In the genomic region with DNA sequence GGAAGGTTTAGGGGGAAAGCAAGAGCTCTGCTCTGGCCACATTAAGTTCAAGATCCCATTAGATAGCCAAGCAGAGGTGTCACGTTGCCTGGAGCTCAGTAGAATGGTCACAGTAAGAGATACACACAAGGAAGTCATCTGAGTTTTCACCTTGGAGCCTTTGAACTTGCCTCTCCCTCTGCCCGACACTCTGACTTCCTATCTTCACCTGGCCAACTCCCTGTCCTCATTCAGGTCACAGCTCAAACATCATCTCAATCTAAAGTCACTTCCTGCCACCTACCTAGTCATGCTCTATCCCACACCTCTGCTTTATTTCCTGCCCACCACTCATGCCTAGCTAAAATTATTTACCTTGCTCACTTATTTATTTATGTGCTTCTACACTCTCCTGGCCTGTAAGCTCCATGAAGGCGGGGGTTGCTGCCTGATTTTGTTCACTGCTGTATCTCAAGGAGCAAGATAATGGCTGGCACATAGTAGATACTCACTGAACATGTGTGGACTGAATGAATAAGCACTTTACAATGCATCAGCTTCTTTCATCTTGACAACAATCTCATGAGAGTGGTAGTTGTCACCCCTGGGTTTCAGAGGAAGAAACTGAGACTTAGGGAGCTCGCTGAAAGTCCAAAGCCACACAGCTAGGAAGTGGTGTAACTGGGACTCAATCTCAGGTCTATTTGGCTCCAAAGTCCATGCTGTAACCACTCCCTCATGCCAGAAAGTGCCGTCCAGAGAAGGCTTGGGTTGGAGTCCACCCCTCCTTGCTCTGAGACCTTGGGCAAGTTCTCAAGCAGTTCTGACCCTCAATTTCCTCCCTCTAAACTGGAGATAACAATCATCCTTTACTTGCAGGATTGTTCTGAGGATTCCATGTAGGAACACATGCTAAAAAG, we compare ENCODE assay signal across 16 cellular contexts. TPM values are rescaled to one million over a fixed set of nuclear protein-coding genes. Genes with fewer than 3 reads are reported as not detected.
DNase-seq lines count a peak whose midpoint lies in the region; ATAC-seq and TF ChIP-seq lines count a peak whose summit lies in the region.
"Had no signal": no experiment of that assay in that cellular context is flagged by ENCODE, and none has a peak within 500 bp of the region (broad histone marks: within the 10 kb centered on the region; RNA-seq: fewer than 3 reads in every experiment).

No MANE protein-coding gene starts in this region.

- intact Hi-C loops in CD4-positive, alpha-beta memory T cell (cut with micrococcal nuclease) = no loop called here
- intact Hi-C loops in Caco-2 (cut with micrococcal nuclease; ENCODE audit: unreplicated experiment) = no loop called here
- intact Hi-C loops in naive thymus-derived CD4-positive, alpha-beta T cell (cut with micrococcal nuclease) = no loop called here

- H3K9me3 Mint-ChIP-seq in CD4-positive, alpha-beta memory T cell = no peaks in the 10 kb centered on the region
- no peaks in the 10 kb centered on the region for H3K9me3 Mint-ChIP-seq in Caco-2 (ENCODE audit: unreplicated experiment)
- H3K9me3 Mint-ChIP-seq in activated CD8-positive, alpha-beta T cell treated with anti-CD3 and anti-CD28 coated beads, Interleukin-2, amount 10 ng/mL, durations not matched to agents 7 days and 5 days (ENCODE audit: insufficient read depth) = no peaks in the 10 kb centered on the region
- H3K9me3 Mint-ChIP-seq in naive thymus-derived CD4-positive, alpha-beta T cell = no peaks in the 10 kb centered on the region

- no peak for ATAC-seq in activated CD8-positive, alpha-beta T cell treated with anti-CD3 and anti-CD28 coated beads, Interleukin-2, amount 10 ng/mL, durations not matched to agents 7 days and 5 days
- ATAC-seq in naive thymus-derived CD4-positive, alpha-beta T cell = no peak
- ATAC-seq in HG03520 (IDR thresholded peaks at IDR 0.05; ENCODE audit: unreplicated experiment) (no peak), HG02884 (IDR thresholded peaks at IDR 0.05; ENCODE audit: unreplicated experiment) (no peak)
- ATAC-seq: HCT116 had no signal

- H3K36me3 ChIP-seq in CD4-positive, alpha-beta memory T cell (ENCODE audit: insufficient read depth, low read length) = no peaks in the 10 kb centered on the region
- H3K36me3 ChIP-seq in Caco-2 (ENCODE audit: control insufficient read depth, insufficient read depth, low read length) = no peaks in the 10 kb centered on the region
- no peaks in the 10 kb centered on the region for H3K36me3 ChIP-seq in naive thymus-derived CD4-positive, alpha-beta T cell (ENCODE audit: control insufficient read depth in 2 of 3, insufficient read depth in 3 of 3, low read length in 3 of 3)
- H3K36me3 ChIP-seq: suprapubic skin had no signal

- H3K9me3 ChIP-seq in CD4-positive, alpha-beta memory T cell (ENCODE audit: control insufficient read depth in 1 of 2, low read length in 2 of 2) = no peaks in the 10 kb centered on the region
- no peaks in the 10 kb centered on the region for H3K9me3 ChIP-seq in Caco-2
- no peaks in the 10 kb centered on the region for H3K9me3 ChIP-seq in naive thymus-derived CD4-positive, alpha-beta T cell (ENCODE audit: control insufficient read depth in 2 of 3, low read length in 3 of 3)
- H3K9me3 ChIP-seq: suprapubic skin had no signal

- H3K4me3 ChIP-seq in CD4-positive, alpha-beta memory T cell (ENCODE audit: low read length in 2 of 2) = no peak overlapping the region
- H3K4me3 ChIP-seq in Caco-2 (ENCODE audit: low read depth, low read length) = no peak overlapping the region
- H3K4me3 ChIP-seq in naive thymus-derived CD4-positive, alpha-beta T cell (ENCODE audit: low read length) = no peak overlapping the region
- H3K4me3 ChIP-seq: suprapubic skin had no signal

- H3K4me3 Mint-ChIP-seq in CD4-positive, alpha-beta memory T cell = peak overlapping the region in 1 of 8 donors; percentile 28
- no peak overlapping the region for H3K4me3 Mint-ChIP-seq in Caco-2 (ENCODE audit: unreplicated experiment)
- no peak overlapping the region for H3K4me3 Mint-ChIP-seq in activated CD8-positive, alpha-beta T cell treated with anti-CD3 and anti-CD28 coated beads, Interleukin-2, amount 10 ng/mL, durations not matched to agents 7 days and 5 days
- peak overlapping the region in 1 of 10 donors; percentile 16 for H3K4me3 Mint-ChIP-seq in naive thymus-derived CD4-positive, alpha-beta T cell
- H3K4me3 Mint-ChIP-seq: nephron progenitor cell had no signal

- TF ChIP-seq CTCF in Caco-2 (IDR thresholded peaks at IDR 0.05; ENCODE audit: insufficient read depth in 1 of 2, low read depth in 1 of 2, low read length in 1 of 2, severe bottlenecking in 1 of 2, unreplicated experiment in 1 of 2) = no peak

- no peaks in the 10 kb centered on the region for H3K27me3 ChIP-seq in CD4-positive, alpha-beta memory T cell (ENCODE audit: insufficient read depth, low read length)
- H3K27me3 ChIP-seq in Caco-2 (replicated peaks; ENCODE audit: control insufficient read depth, insufficient read depth, low read length) = no peaks in the 10 kb centered on the region
- H3K27me3 ChIP-seq in naive thymus-derived CD4-positive, alpha-beta T cell (ENCODE audit: control insufficient read depth in 2 of 2, insufficient read depth in 2 of 2, low read length in 2 of 2) = no peaks in the 10 kb centered on the region
- H3K27me3 ChIP-seq: suprapubic skin had no signal

- no peak for DNase-seq in CD4-positive, alpha-beta memory T cell
- DNase-seq in Caco-2 (peak; percentile 21 to 49), kidney tubule cell (ENCODE audit: low spot score) (no peak)
- no peak for DNase-seq in activated CD8-positive, alpha-beta T cell treated with anti-CD3 and anti-CD28 coated beads, Interleukin-2, amount 10 ng/mL, durations not matched to agents 7 days and 5 days
- peak in 1 of 9 donors; percentile 4 for DNase-seq in naive thymus-derived CD4-positive, alpha-beta T cell
- DNase-seq: activated effector memory CD4-positive, alpha-beta T cell treated with anti-CD3 and anti-CD28 coated beads, Interleukin-2, amount 50 U/mL, for 16 hours; aorta; central memory CD4-positive, alpha-beta T cell; MV-4-11; NCI-H187 treated with DMSO at 0.1 percent for 48 hours; NCI-H748 treated with DMSO at 0.1 percent for 48 hours; nephron progenitor cell had no signal

- CTCF ChIA-PET in CD4-positive, alpha-beta memory T cell (lab: Charles Lee; ENCODE audit: partially characterized antibody) = interaction anchor here (1.1 to 1.8 kb wide), 2 partner anchors 41 to 353 kb away, joined by 3 to 4 read pairs; no protein-coding TSS in a partner anchor
- CTCF ChIA-PET in Caco-2 (lab: Charles Lee) = interaction anchor here (1.5 kb wide), 1 partner anchor 41 kb away, joined by 10 read pairs; the partner anchor contains the start of gene EFNB1
- CTCF ChIA-PET in activated CD8-positive, alpha-beta T cell treated with anti-CD3 and anti-CD28 coated beads, Interleukin-2, amount 10 ng/mL, durations not matched to agents 7 days and 5 days (lab: Charles Lee) = interaction anchor here (1.4 kb wide), 1 partner anchor 42 kb away, joined by 5 read pairs; no protein-coding TSS in a partner anchor
- CTCF ChIA-PET in naive thymus-derived CD4-positive, alpha-beta T cell (lab: Charles Lee) = no interaction called here

- peaks cover 9% of the 10 kb centered on the region for H3K4me1 ChIP-seq in CD4-positive, alpha-beta memory T cell (ENCODE audit: insufficient read depth, low read length)
- peaks cover 14% of the 10 kb centered on the region for H3K4me1 ChIP-seq in Caco-2
- H3K4me1 ChIP-seq in naive thymus-derived CD4-positive, alpha-beta T cell (ENCODE audit: control insufficient read depth in 2 of 2, insufficient read depth in 2 of 2, low read length in 2 of 2) = no peaks in the 10 kb centered on the region
- H3K4me1 ChIP-seq: suprapubic skin had no signal

- no peak overlapping the region for H3K27ac ChIP-seq in CD4-positive, alpha-beta memory T cell (ENCODE audit: low read depth, low read length)
- H3K27ac ChIP-seq in naive thymus-derived CD4-positive, alpha-beta T cell (ENCODE audit: low read depth, low read length) = no peak overlapping the region
- H3K27ac ChIP-seq: suprapubic skin had no signal

- POLR2A ChIA-PET in CD4-positive, alpha-beta memory T cell (lab: Charles Lee; ENCODE audit: partially characterized antibody) = interaction anchor here (0.7 to 2.1 kb wide), 2 partner anchors 25 to 40 kb away, joined by 3 to 6 read pairs; partner anchors contain the start of gene EFNB1
- POLR2A ChIA-PET in Caco-2 (lab: Charles Lee) = interaction anchor here (0.6 to 0.9 kb wide), 2 partner anchors 40 to 41 kb away, joined by 3 to 4 read pairs; partner anchors contain the start of gene EFNB1
- POLR2A ChIA-PET in activated CD8-positive, alpha-beta T cell treated with anti-CD3 and anti-CD28 coated beads, Interleukin-2, amount 10 ng/mL, durations not matched to agents 7 days and 5 days (lab: Charles Lee) = no interaction called here
- POLR2A ChIA-PET in naive thymus-derived CD4-positive, alpha-beta T cell (lab: Charles Lee) = no interaction called here

- H3K4me1 Mint-ChIP-seq in CD4-positive, alpha-beta memory T cell = peaks cover 8 to 12% (median 10%) of the 10 kb centered on the region in 4 donors
- H3K4me1 Mint-ChIP-seq in Caco-2 (ENCODE audit: low read depth, unreplicated experiment) = peaks cover 12% of the 10 kb centered on the region
- H3K4me1 Mint-ChIP-seq in activated CD8-positive, alpha-beta T cell treated with anti-CD3 and anti-CD28 coated beads, Interleukin-2, amount 10 ng/mL, durations not matched to agents 7 days and 5 days (ENCODE audit: low read depth) = peaks cover 14% of the 10 kb centered on the region
- H3K4me1 Mint-ChIP-seq in naive thymus-derived CD4-positive, alpha-beta T cell = peaks cover 7 to 16% (median 10%) of the 10 kb centered on the region in 7 donors

- H3K36me3 Mint-ChIP-seq in CD4-positive, alpha-beta memory T cell = no peaks in the 10 kb centered on the region
- H3K36me3 Mint-ChIP-seq in Caco-2 (ENCODE audit: insufficient read depth, unreplicated experiment) = no peaks in the 10 kb centered on the region
- no peaks in the 10 kb centered on the region for H3K36me3 Mint-ChIP-seq in activated CD8-positive, alpha-beta T cell treated with anti-CD3 and anti-CD28 coated beads, Interleukin-2, amount 10 ng/mL, durations not matched to agents 7 days and 5 days (ENCODE audit: low read depth)
- H3K36me3 Mint-ChIP-seq in naive thymus-derived CD4-positive, alpha-beta T cell = no peaks in the 10 kb centered on the region

- peak overlapping the region in 6 of 7 donors; percentile 1 to 77 (median 45) for H3K27ac Mint-ChIP-seq in CD4-positive, alpha-beta memory T cell
- H3K27ac Mint-ChIP-seq in Caco-2 (ENCODE audit: unreplicated experiment) = no peak overlapping the region
- H3K27ac Mint-ChIP-seq in activated CD8-positive, alpha-beta T cell treated with anti-CD3 and anti-CD28 coated beads, Interleukin-2, amount 10 ng/mL, durations not matched to agents 7 days and 5 days = peak overlapping the region; percentile 73
- peak overlapping the region in 8 of 9 donors; percentile 1 to 73 (median 44) for H3K27ac Mint-ChIP-seq in naive thymus-derived CD4-positive, alpha-beta T cell
- H3K27ac Mint-ChIP-seq: nephron progenitor cell had no signal

- BruUV-seq in Caco-2 (replicated peaks; lab: Mats Ljungman, UMichigan) = no TSS peak

- H3K27me3 Mint-ChIP-seq in CD4-positive, alpha-beta memory T cell = no peaks in the 10 kb centered on the region
- H3K27me3 Mint-ChIP-seq in Caco-2 (ENCODE audit: insufficient read depth, unreplicated experiment) = no peaks in the 10 kb centered on the region
- no peaks in the 10 kb centered on the region for H3K27me3 Mint-ChIP-seq in activated CD8-positive, alpha-beta T cell treated with anti-CD3 and anti-CD28 coated beads, Interleukin-2, amount 10 ng/mL, durations not matched to agents 7 days and 5 days (ENCODE audit: low read depth)
- no peaks in the 10 kb centered on the region for H3K27me3 Mint-ChIP-seq in naive thymus-derived CD4-positive, alpha-beta T cell

RNA-seq across cellular contexts. Expression of gene EFNB1, which starts 40.3 kb away (rescaled TPM):
- total RNA-seq in CD4-positive, alpha-beta memory T cell = 1 to 10 TPM; 4.5 to 4.9 TPM
- 1 to 10 TPM; 1.4 to 5.5 TPM for polyA plus RNA-seq in CD4-positive, alpha-beta memory T cell
- 5.7 and 7.0 TPM in 2 replicates for total RNA-seq in Caco-2 (2022)
- 1 to 10 TPM; 4.1 to 4.2 TPM for total RNA-seq in activated CD8-positive, alpha-beta T cell treated with anti-CD3 and anti-CD28 coated beads, Interleukin-2, amount 10 ng/mL, durations not matched to agents 7 days and 5 days
- 1 to 10 TPM; 2.6 to 4.8 (median 4.1) TPM for total RNA-seq in naive thymus-derived CD4-positive, alpha-beta T cell
- 1 to 10 TPM; 4.1 to 5.1 TPM for polyA plus RNA-seq in naive thymus-derived CD4-positive, alpha-beta T cell

Comparison
In these comparisons a context has a peak if more than half of its experiments do, and no peak if none do; other contexts are left out.
1. DNase-seq: peak in Caco-2 (2 of 2); none in CD4-positive, alpha-beta memory T cell (0 of 5), activated CD8-positive, alpha-beta T cell treated with anti-CD3 and anti-CD28 coated beads, Interleukin-2, amount 10 ng/mL, durations not matched to agents 7 days and 5 days (single experiment) and kidney tubule cell (single experiment).
2. POLR2A ChIA-PET loops: an anchor here in CD4-positive, alpha-beta memory T cell (0.7 to 2.1 kb wide) and Caco-2 (0.6 to 0.9 kb wide); none called in activated CD8-positive, alpha-beta T cell treated with anti-CD3 and anti-CD28 coated beads, Interleukin-2, amount 10 ng/mL, durations not matched to agents 7 days and 5 days and naive thymus-derived CD4-positive, alpha-beta T cell.